8 cellular contexts compared by ENCODE assay signal in the genomic region with DNA sequence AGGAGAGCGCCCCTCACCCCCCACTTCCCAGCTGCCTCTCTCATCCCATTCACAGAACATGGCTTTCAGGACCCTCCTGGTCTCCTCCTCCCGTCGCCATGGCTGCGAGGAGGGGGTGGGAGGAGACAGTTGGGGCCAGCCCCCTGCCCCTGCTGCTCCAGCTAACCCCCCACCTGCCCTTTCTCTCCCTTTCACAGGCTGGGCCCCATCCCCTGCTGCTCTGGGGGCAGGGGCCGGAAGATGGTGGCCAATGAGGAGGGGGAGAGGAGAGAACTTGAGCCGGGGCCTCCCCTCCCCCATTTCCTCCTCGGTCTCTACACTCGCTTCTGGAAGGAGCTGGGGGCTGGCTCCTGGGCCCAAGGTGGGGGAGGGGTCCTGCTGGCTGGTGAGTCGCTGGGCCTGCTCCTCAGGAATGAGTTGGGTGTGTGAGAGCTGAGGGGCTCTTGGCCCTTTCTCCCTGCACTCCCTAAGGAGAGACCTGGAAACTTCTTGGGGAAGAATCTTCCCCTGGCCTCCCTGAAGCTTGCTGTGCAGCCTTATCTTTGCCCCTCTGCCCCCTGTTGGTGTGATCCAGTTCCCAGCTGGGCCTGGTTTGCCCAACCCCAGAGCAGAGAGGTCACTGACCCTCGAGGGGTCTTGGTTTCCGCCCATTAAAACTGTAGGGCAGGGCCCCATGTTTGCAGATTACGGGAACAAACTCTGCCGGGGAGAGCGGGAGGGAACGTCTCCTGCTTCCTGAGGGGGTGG. TPM values are rescaled to one million over a fixed set of nuclear protein-coding genes. Genes with fewer than 3 reads are reported as not detected.
DNase-seq lines count a peak whose midpoint lies in the region; ATAC-seq and TF ChIP-seq lines count a peak whose summit lies in the region.

No MANE protein-coding gene starts in this region.

- H3K27me3 Mint-ChIP-seq in activated T-cell treated with anti-CD3 and anti-CD28 coated beads, Interleukin-2, amount 50 U/mL, for 24 hours, result peaks cover 42% of the 10 kb centered on the region
- H3K27me3 Mint-ChIP-seq in activated CD8-positive, alpha-beta T cell treated with anti-CD3 and anti-CD28 coated beads for 36 hours, result peaks cover 28% of the 10 kb centered on the region
- peaks cover 34% of the 10 kb centered on the region for H3K27me3 Mint-ChIP-seq in stimulated activated naive CD8-positive, alpha-beta T cell treated with anti-CD3 and anti-CD28 coated beads, Interleukin-15, amount 100 ng/mL, for 72 hours

- H3K36me3 Mint-ChIP-seq in activated T-cell treated with anti-CD3 and anti-CD28 coated beads, Interleukin-2, amount 50 U/mL, for 24 hours (ENCODE audit: low read depth), result no peaks in the 10 kb centered on the region
- no peaks in the 10 kb centered on the region for H3K36me3 Mint-ChIP-seq in activated CD8-positive, alpha-beta T cell treated with anti-CD3 and anti-CD28 coated beads for 36 hours (ENCODE audit: low read depth)

- DNase-seq in activated T-cell treated with anti-CD3 and anti-CD28 coated beads, Interleukin-2, amount 50 U/mL, for 24 hours, result peak; percentile 41
- DNase-seq in activated T-cell treated with anti-CD3 and anti-CD28 coated beads, Interleukin-2, amount 50 U/mL, for 1 hour, result no peak
- DNase-seq in activated CD8-positive, alpha-beta T cell treated with anti-CD3 and anti-CD28 coated beads for 36 hours, result peak; percentile 32
- no peak for DNase-seq in stimulated activated naive CD8-positive, alpha-beta T cell treated with anti-CD3 and anti-CD28 coated beads, Interleukin-15, amount 100 ng/mL, for 72 hours
- DNase-seq in NOMO-1 treated with DMSO at 0.1 percent for 48 hours (lab: John Stamatoyannopoulos, UW; ENCODE audit: unreplicated experiment), result no peak
- no peak for DNase-seq in posterior cingulate gyrus
- no peak for DNase-seq in NCI-H2196 (lab: John Stamatoyannopoulos, UW; ENCODE audit: unreplicated experiment)

- H3K4me1 Mint-ChIP-seq in activated T-cell treated with anti-CD3 and anti-CD28 coated beads, Interleukin-2, amount 50 U/mL, for 24 hours (ENCODE audit: low read depth), result peaks cover 24% of the 10 kb centered on the region
- H3K4me1 Mint-ChIP-seq in activated CD8-positive, alpha-beta T cell treated with anti-CD3 and anti-CD28 coated beads for 36 hours (ENCODE audit: low read depth), result peaks cover 17% of the 10 kb centered on the region
- peaks cover 32% of the 10 kb centered on the region for H3K4me1 Mint-ChIP-seq in stimulated activated naive CD8-positive, alpha-beta T cell treated with anti-CD3 and anti-CD28 coated beads, Interleukin-15, amount 100 ng/mL, for 72 hours

- POLR2A ChIA-PET in activated CD8-positive, alpha-beta T cell treated with anti-CD3 and anti-CD28 coated beads for 36 hours (lab: Charles Lee), result interaction anchor here (1.1 to 3.8 kb wide), 3 partner anchors 9 to 71 kb away, joined by 3 to 33 read pairs (median 8); partner anchors contain the start of gene UBE2L6

- CTCF ChIA-PET in activated CD8-positive, alpha-beta T cell treated with anti-CD3 and anti-CD28 coated beads for 36 hours (lab: Charles Lee), result interaction anchor here (0.8 to 11.7 kb wide), 18 partner anchors 9 to 294 kb away, joined by 3 to 346 read pairs (median 10); partner anchors contain the start of genes CLP1, UBE2L6 and YPEL4

- TF ChIP-seq CTCF in activated CD8-positive, alpha-beta T cell treated with anti-CD3 and anti-CD28 coated beads for 36 hours (IDR thresholded peaks at IDR 0.05), result no peak

- peak; percentile 50 for ATAC-seq in activated CD8-positive, alpha-beta T cell treated with anti-CD3 and anti-CD28 coated beads for 36 hours
- ATAC-seq in stimulated activated naive CD8-positive, alpha-beta T cell treated with anti-CD3 and anti-CD28 coated beads, Interleukin-15, amount 100 ng/mL, for 72 hours, result peak; percentile 50

- H3K9me3 Mint-ChIP-seq in activated T-cell treated with anti-CD3 and anti-CD28 coated beads, Interleukin-2, amount 50 U/mL, for 24 hours, result no peaks in the 10 kb centered on the region
- H3K9me3 Mint-ChIP-seq in activated CD8-positive, alpha-beta T cell treated with anti-CD3 and anti-CD28 coated beads for 36 hours, result no peaks in the 10 kb centered on the region
- H3K9me3 Mint-ChIP-seq in stimulated activated naive CD8-positive, alpha-beta T cell treated with anti-CD3 and anti-CD28 coated beads, Interleukin-15, amount 100 ng/mL, for 72 hours, result no peaks in the 10 kb centered on the region

- intact Hi-C loops in activated CD8-positive, alpha-beta T cell treated with anti-CD3 and anti-CD28 coated beads for 36 hours (cut with micrococcal nuclease), result loop anchor here (5.0 kb wide), 1 partner anchor 292 kb away; no protein-coding TSS in a partner anchor
- intact Hi-C loops in posterior cingulate gyrus (cut with DNase I), result loop anchor here (5.0 kb wide), 1 partner anchor 182 kb away; no protein-coding TSS in a partner anchor

- peak overlapping the region; percentile 99 for H3K4me3 ChIP-seq in iPS-11a (ENCODE audit: low read depth, low read length)

- no peak overlapping the region for H3K27ac Mint-ChIP-seq in activated T-cell treated with anti-CD3 and anti-CD28 coated beads, Interleukin-2, amount 50 U/mL, for 24 hours
- H3K27ac Mint-ChIP-seq in activated CD8-positive, alpha-beta T cell treated with anti-CD3 and anti-CD28 coated beads for 36 hours, result peak overlapping the region; percentile 54
- H3K27ac Mint-ChIP-seq in stimulated activated naive CD8-positive, alpha-beta T cell treated with anti-CD3 and anti-CD28 coated beads, Interleukin-15, amount 100 ng/mL, for 72 hours, result peak overlapping the region; percentile 46 to 94

- H3K4me3 Mint-ChIP-seq in activated T-cell treated with anti-CD3 and anti-CD28 coated beads, Interleukin-2, amount 50 U/mL, for 24 hours, result peak overlapping the region; percentile 80
- H3K4me3 Mint-ChIP-seq in activated CD8-positive, alpha-beta T cell treated with anti-CD3 and anti-CD28 coated beads for 36 hours, result peak overlapping the region; percentile 78
- H3K4me3 Mint-ChIP-seq in stimulated activated naive CD8-positive, alpha-beta T cell treated with anti-CD3 and anti-CD28 coated beads, Interleukin-15, amount 100 ng/mL, for 72 hours, result peak overlapping the region; percentile 84 to 91

RNA-seq across cellular contexts. Expression of gene YPEL4, which starts 10.2 kb away (rescaled TPM):
- total RNA-seq in activated CD8-positive, alpha-beta T cell treated with anti-CD3 and anti-CD28 coated beads for 36 hours, result under 1 TPM; 0.43 to 0.54 TPM

RNA-seq across cellular contexts. Expression of gene CLP1, which starts 18.1 kb away (rescaled TPM):
- total RNA-seq in activated CD8-positive, alpha-beta T cell treated with anti-CD3 and anti-CD28 coated beads for 36 hours, result 10 to 100 TPM; 16.2 to 16.9 TPM

RNA-seq across cellular contexts. Expression of gene ZDHHC5, which starts 28.4 kb away (rescaled TPM):
- total RNA-seq in activated CD8-positive, alpha-beta T cell treated with anti-CD3 and anti-CD28 coated beads for 36 hours, result 10 to 100 TPM; 53.7 to 54.8 TPM

RNA-seq across cellular contexts. Expression of gene SERPING1, which starts 42.0 kb away (rescaled TPM):
- not detected for total RNA-seq in activated CD8-positive, alpha-beta T cell treated with anti-CD3 and anti-CD28 coated beads for 36 hours

Comparison
In these comparisons a context has a peak if more than half of its experiments do, and no peak if none do; other contexts are left out.
1. DNase-seq: peak in activated T-cell treated with anti-CD3 and anti-CD28 coated beads, Interleukin-2, amount 50 U/mL, for 24 hours (single experiment) and activated CD8-positive, alpha-beta T cell treated with anti-CD3 and anti-CD28 coated beads for 36 hours (single experiment); none in activated T-cell treated with anti-CD3 and anti-CD28 coated beads, Interleukin-2, amount 50 U/mL, for 1 hour (single experiment), stimulated activated naive CD8-positive, alpha-beta T cell treated with anti-CD3 and anti-CD28 coated beads, Interleukin-15, amount 100 ng/mL, for 72 hours (0 of 2), NOMO-1 treated with DMSO at 0.1 percent for 48 hours (single experiment), posterior cingulate gyrus (0 of 10) and NCI-H2196 (single experiment).
2. Peak in every context shown above with its lines, with median percentiles within 50 percentile points of each other: H3K4me3 Mint-ChIP-seq.